Comparison of ENCODE assay signal across 27 cellular contexts in genomic region chr13:39577203-39577602, GRCh38.
"Had no signal": no experiment of that assay in that cellular context is flagged by ENCODE, and none has a peak within 500 bp of the region (broad histone marks: within the 10 kb centered on the region; RNA-seq: fewer than 3 reads in every experiment).

No MANE protein-coding gene starts in this region.

- H3K27ac ChIP-seq: ascending aorta, brain microvascular endothelial cell, parathyroid adenoma, right lobe of liver, skin epidermis, suprapubic skin, tibial nerve, uterus, WERI-Rb-1 had no signal

- DNase-seq: activated CD4-positive, alpha-beta T cell treated with anti-CD3 and anti-CD28 coated beads, Interleukin-2, amount 50 U/mL, for 1 hour; activated CD4-positive, CD25-positive, alpha-beta regulatory T cell treated with anti-CD3 and anti-CD28 coated beads, Interleukin-2, amount 50 U/mL, for 72 hours; activated CD8-positive, alpha-beta memory T cell treated with anti-CD3 and anti-CD28 coated beads for 24 hours; activated CD8-positive, alpha-beta memory T cell treated with anti-CD3 and anti-CD28 coated beads, Interleukin-2, amount 50 U/mL, for 4 hours; activated T-cell treated with anti-CD3 and anti-CD28 coated beads, Interleukin-2, amount 50 U/mL, for 24 hours; brain microvascular endothelial cell; central memory CD4-positive, alpha-beta T cell; dermis blood vessel endothelial cell; effector CD8-positive, alpha-beta T cell; foreskin fibroblast; hippocampal formation; mesenchymal stem cell; mucosa of descending colon; nucleus accumbens; right lobe of liver; stimulated activated CD4-positive, alpha-beta T cell treated with anti-CD3 and anti-CD28 coated beads, Interleukin-2, amount 100 ng/mL, for 24 hours; stimulated activated naive CD8-positive, alpha-beta T cell treated with anti-CD3 and anti-CD28 coated beads, Interleukin-15, amount 100 ng/mL, for 72 hours; uterus; WERI-Rb-1 had no signal

- H3K4me1 ChIP-seq: parathyroid adenoma, right lobe of liver, suprapubic skin, uterus had no signal

- H3K9ac ChIP-seq: parathyroid adenoma had no signal

- ATAC-seq: activated naive CD4-positive, alpha-beta T cell treated with anti-CD3 and anti-CD28 coated beads, Interleukin-2, amount 50 U/mL, for 72 hours; activated T-helper 17 cell treated with anti-CD3 and anti-CD28 coated beads, Interleukin-2, amount 50 U/mL, for 72 hours; mucosa of descending colon; right lobe of liver; stimulated activated effector memory CD8-positive, alpha-beta T cell treated with anti-CD3 and anti-CD28 coated beads, Interleukin-12 subunit alpha, Interleukin-12 subunit beta, amount 100 ng/mL, for 72 hours; stimulated activated naive CD8-positive, alpha-beta T cell treated with anti-CD3 and anti-CD28 coated beads, Interleukin-15, amount 100 ng/mL, for 72 hours had no signal

- H3K36me3 ChIP-seq: ascending aorta, brain microvascular endothelial cell, right lobe of liver, suprapubic skin, uterus, WERI-Rb-1 had no signal

- H3K9me3 ChIP-seq: ascending aorta, mucosa of descending colon, right lobe of liver, suprapubic skin, tibial nerve, uterus had no signal

- H3K4me3 ChIP-seq: ascending aorta, mucosa of descending colon, right lobe of liver, skin epidermis, suprapubic skin, tibial nerve, uterus had no signal

- H3K27me3 ChIP-seq: ascending aorta, brain microvascular endothelial cell, right lobe of liver, suprapubic skin, tibial nerve, uterus had no signal

- H3K79me2 ChIP-seq: parathyroid adenoma had no signal
